ENCODE assay signal across 8 cellular contexts in the genomic region with DNA sequence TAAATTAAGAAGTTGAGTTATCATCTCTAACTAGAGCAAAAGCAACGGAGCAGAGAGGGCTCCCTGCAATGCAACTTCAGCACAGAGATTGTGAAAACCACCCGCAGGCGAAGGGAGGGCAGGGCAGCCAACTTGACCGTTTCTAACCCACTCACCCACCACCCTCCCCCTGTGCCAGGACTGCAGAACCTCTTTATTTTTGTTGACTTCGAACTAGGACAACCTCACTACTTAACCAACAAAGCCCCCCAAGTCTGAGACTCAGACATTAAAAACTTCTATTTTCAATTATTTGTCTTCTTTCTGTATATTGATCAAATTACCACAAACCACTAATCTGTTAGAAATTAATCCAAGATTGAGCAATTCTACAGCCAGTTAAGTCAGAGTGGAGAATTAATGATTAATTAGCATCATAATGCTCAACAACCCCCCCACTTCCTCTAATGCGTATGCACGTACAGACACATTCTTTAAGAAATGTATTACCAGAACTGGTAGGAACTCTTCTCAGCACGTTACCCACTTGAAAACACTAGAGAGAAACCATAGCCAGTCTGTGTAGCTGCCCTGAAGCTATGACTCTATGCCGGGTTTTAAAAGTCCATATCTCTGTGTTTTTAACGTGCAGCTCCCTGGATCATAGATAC. TPM values are rescaled to one million over a fixed set of nuclear protein-coding genes. Genes with fewer than 3 reads are reported as not detected.
A peak's percentile ranks its signal among the peaks of the same experiment; 100 is the strongest.
DNase-seq lines count a peak whose midpoint lies in the region; ATAC-seq, FAIRE-seq and TF ChIP-seq lines count a peak whose summit lies in the region.

No MANE protein-coding gene starts in this region.

- no peak for TF ChIP-seq CTCF in heart right ventricle (IDR thresholded peaks at IDR 0.05)
- peak in 3 of 4 experiments; percentile 14 to 33 (median 23) for TF ChIP-seq CTCF in gastroesophageal sphincter (IDR thresholded peaks at IDR 0.05)

- TF ChIP-seq POLR2A in gastroesophageal sphincter (IDR thresholded peaks at IDR 0.05): no peak

- TF ChIP-seq EP300 in gastroesophageal sphincter (IDR thresholded peaks at IDR 0.05): no peak

- intact Hi-C loops in heart right ventricle (cut with DNase I) (loop anchor here in 8 of 10 donors (2.0 to 10.0 kb wide), 8 partner anchors 33 to 226 kb away; partner anchors contain the start of genes MCM2 (in 1 of the 8) and TPRA1 (in 1 of the 8)), left cardiac atrium (cut with DNase I) (loop anchor here (2.0 to 10.0 kb wide), 2 partner anchors 124 to 126 kb away; no protein-coding TSS in a partner anchor)

- ATAC-seq in heart right ventricle (no peak), left cardiac atrium (no peak), gastroesophageal sphincter (no peak), GM19455 (IDR thresholded peaks at IDR 0.05; ENCODE audit: unreplicated experiment) (no peak)

- H3K4me1 ChIP-seq in heart right ventricle (peaks cover 18 to 67% (median 57%) of the 10 kb centered on the region in 9 donors), gastroesophageal sphincter (peaks cover 3 to 77% (median 17%) of the 10 kb centered on the region in 3 donors)

- peak; percentile 90 for FAIRE-seq in RCC 7860 (lab: Jason Lieb, UNC)

- 42 to 48% methylated on average over 10 of the region's 10 CpGs for WGBS in heart right ventricle, 2 donors
- 33 to 35% methylated on average over 10 of the region's 10 CpGs for whole genome bisulfite sequencing in gastroesophageal sphincter (ENCODE audit: low coverage in 1 of 2), 2 donors

- DNase-seq in heart right ventricle: no peak
- DNase-seq in left cardiac atrium: no peak
- DNase-seq in RCC 7860 (ENCODE audit: low spot score): peak; percentile 79
- DNase-seq in ureter (ENCODE audit: low spot score): peak; percentile 69
- no peak for DNase-seq in NCI-H1105 treated with DMSO at 0.1 percent for 48 hours (lab: John Stamatoyannopoulos, UW)
- DNase-seq in D341Med (ENCODE audit: low spot score): no peak

- H3K27ac ChIP-seq in heart right ventricle: peak overlapping the region; percentile 74 to 98 (median 95)
- H3K27ac ChIP-seq in gastroesophageal sphincter: peak overlapping the region in 3 of 4 donors; percentile 89 to 94 (median 89)

- peak overlapping the region; percentile 15 to 92 (median 84) for H3K4me3 ChIP-seq in heart right ventricle
- peak overlapping the region in 1 of 2 donors; percentile 92 for H3K4me3 ChIP-seq in gastroesophageal sphincter

- H3K9me3 ChIP-seq in heart right ventricle (no peaks in the 10 kb centered on the region), gastroesophageal sphincter (no peaks in the 10 kb centered on the region)

- H3K36me3 ChIP-seq in heart right ventricle: peaks cover 0 to 50% (median 4%) of the 10 kb centered on the region in 9 donors
- H3K36me3 ChIP-seq in gastroesophageal sphincter: peaks cover 0 to 20% of the 10 kb centered on the region in 2 donors

- no peaks in the 10 kb centered on the region for H3K27me3 ChIP-seq in heart right ventricle
- H3K27me3 ChIP-seq in gastroesophageal sphincter: no peaks in the 10 kb centered on the region

RNA-seq across cellular contexts. Expression of gene MGLL, which starts 2.0 kb away (rescaled TPM):
- total RNA-seq in heart right ventricle (100 to 1,000 TPM in 1 of 10 donors, 10 to 100 TPM in 9; 52.0 to 103 (median 69.7) TPM), left cardiac atrium (100 to 1,000 TPM in 1 of 2 donors, 10 to 100 TPM in 1; 95.4 to 122 TPM), gastroesophageal sphincter (100 to 1,000 TPM in 1 of 4 donors, 10 to 100 TPM in 3; 39.2 to 171 (median 55.8) TPM), ureter (75.1 TPM)
- polyA plus RNA-seq in heart right ventricle: 10 to 100 TPM; 35.7 to 61.5 TPM

Comparison
In these comparisons a context has a peak if more than half of its experiments do, and no peak if none do; other contexts are left out.
1. DNase-seq: peak in RCC 7860 (single experiment) and ureter (single experiment); none in heart right ventricle (0 of 2), left cardiac atrium (single experiment), NCI-H1105 treated with DMSO at 0.1 percent for 48 hours (single experiment) and D341Med (single experiment).
2. CTCF ChIP-seq: peak in gastroesophageal sphincter (3 of 4); none in heart right ventricle (0 of 9).